1 cellular context compared by ENCODE assay signal in genomic region chr9:94676446-94677148, GRCh38.
TF ChIP-seq lines count a peak whose summit lies in the region.

No MANE protein-coding gene starts in this region.

TF ChIP-seq in H1, 55 proteins besides CTCF, POLR2A, EP300 and RAD21:
- TF ChIP-seq SP1 (IDR thresholded peaks at IDR 0.05; ENCODE audit: low read depth, low read length) (0 out of 2 replicates have a peak, but pooled peaks have one; percentile 32), HDAC6 (IDR thresholded peaks at IDR 0.05; ENCODE audit: low read depth, low read length) (no peak), SP4 (IDR thresholded peaks at IDR 0.05; ENCODE audit: low read length) (no peak)
